ENCODE assay signal across 8 cellular contexts in the genomic region with DNA sequence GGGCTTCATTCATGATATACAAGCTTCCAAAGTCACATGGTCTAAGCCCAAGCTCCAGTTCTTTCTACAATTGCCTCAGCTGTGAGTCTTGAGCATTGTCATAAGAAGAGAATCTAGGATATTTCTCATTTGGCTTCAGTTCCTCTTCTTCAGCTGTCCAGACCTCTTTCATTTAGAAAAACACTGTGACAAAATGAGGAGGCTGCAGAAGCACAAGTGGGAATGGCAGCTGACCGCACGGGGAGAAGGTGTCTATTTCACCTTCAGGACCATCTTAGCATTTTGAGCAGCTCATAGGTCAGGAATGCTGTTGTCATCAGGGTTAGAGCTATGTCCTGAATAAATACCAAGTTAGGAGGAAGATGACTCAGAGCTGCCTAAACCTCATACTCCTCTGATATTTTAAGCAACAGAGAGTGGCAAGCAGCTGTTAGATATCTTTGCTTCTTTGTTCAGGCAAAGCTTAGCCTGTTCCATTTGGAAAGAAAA.
DNase-seq lines count a peak whose midpoint lies in the region; ATAC-seq and TF ChIP-seq lines count a peak whose summit lies in the region.

No MANE protein-coding gene starts in this region.

- peak; percentile 20 for DNase-seq in NCI-H446 treated with DMSO at 0.1 percent for 48 hours (lab: John Stamatoyannopoulos, UW)
- DNase-seq in NCI-H446 (lab: John Stamatoyannopoulos, UW): no peak
- peak; percentile 61 for DNase-seq in NCI-H460 (ENCODE audit: extremely low read depth, low read depth)
- DNase-seq in brain microvascular endothelial cell: peak; percentile 95
- DNase-seq in kidney epithelial cell (ENCODE audit: low read depth): peak; percentile 98
- peak; percentile 85 for DNase-seq in stromal cell of bone marrow (ENCODE audit: low read depth)
- no peak for DNase-seq in stimulated activated CD4-positive, alpha-beta T cell treated with anti-CD3 and anti-CD28 coated beads, Interleukin-4, amount 100 ng/mL, for 24 hours

- peak overlapping the region; percentile 79 for H3K27ac ChIP-seq in brain microvascular endothelial cell

- H3K4me3 ChIP-seq in brain microvascular endothelial cell (ENCODE audit: low read depth, low read length) (no peak overlapping the region), kidney epithelial cell (ENCODE audit: low read depth, low read length) (no peak overlapping the region)

- peak; percentile 83 for ATAC-seq in HG02798 (IDR thresholded peaks at IDR 0.05; ENCODE audit: poor library complexity, unreplicated experiment)

- H3K27me3 ChIP-seq in brain microvascular endothelial cell (replicated peaks) (no peaks in the 10 kb centered on the region), kidney epithelial cell (ENCODE audit: control insufficient read depth, insufficient read depth, low read length) (no peaks in the 10 kb centered on the region)

- in situ Hi-C loops in brain microvascular endothelial cell (cut with HindIII; ENCODE audit: low pct_ligation_motif_present, low sequenced_read_pairs): no loop called here

- no peak for TF ChIP-seq CTCF in brain microvascular endothelial cell (IDR thresholded peaks at IDR 0.05; ENCODE audit: low read depth, low read length, missing control alignments)
- no peak for TF ChIP-seq CTCF in kidney epithelial cell (IDR thresholded peaks at IDR 0.05; ENCODE audit: insufficient read depth, low read length, poor library complexity, severe bottlenecking)

- H3K36me3 ChIP-seq in brain microvascular endothelial cell (replicated peaks): no peaks in the 10 kb centered on the region
- no peaks in the 10 kb centered on the region for H3K36me3 ChIP-seq in kidney epithelial cell (ENCODE audit: control insufficient read depth, insufficient read depth, low read length)

Comparison
In these comparisons a context has a peak if more than half of its experiments do, and no peak if none do; other contexts are left out.
1. DNase-seq: peak in NCI-H446 treated with DMSO at 0.1 percent for 48 hours (single experiment), NCI-H460 (single experiment), brain microvascular endothelial cell (single experiment), kidney epithelial cell (single experiment) and stromal cell of bone marrow (single experiment); none in NCI-H446 (0 of 2) and stimulated activated CD4-positive, alpha-beta T cell treated with anti-CD3 and anti-CD28 coated beads, Interleukin-4, amount 100 ng/mL, for 24 hours (single experiment).